Comparison of ENCODE assay signal across 13 cellular contexts in genomic region chr1:184299796-184300195, GRCh38.
"Had no signal": no experiment of that assay in that cellular context is flagged by ENCODE, and none has a peak within 500 bp of the region (broad histone marks: within the 10 kb centered on the region; RNA-seq: fewer than 3 reads in every experiment).

No MANE protein-coding gene starts in this region.

- H3K27me3 ChIP-seq: heart right ventricle, left lung, ovary, testis had no signal

- H3K36me3 Mint-ChIP-seq: activated naive CD8-positive, alpha-beta T cell treated with anti-CD3 and anti-CD28 coated beads for 36 hours had no signal

- H3K4me3 ChIP-seq: heart right ventricle, left lung, ovary, testis had no signal

- H3K4me1 Mint-ChIP-seq: activated CD4-positive, alpha-beta memory T cell treated with anti-CD3 and anti-CD28 coated beads, Interleukin-2, amount 10 ng/mL, durations not matched to agents 7 days and 5 days; activated CD4-positive, alpha-beta T cell treated with anti-CD3 and anti-CD28 coated beads for 36 hours; activated naive CD8-positive, alpha-beta T cell treated with anti-CD3 and anti-CD28 coated beads for 36 hours; stimulated activated naive CD8-positive, alpha-beta T cell treated with anti-CD3 and anti-CD28 coated beads, Interleukin-15, amount 100 ng/mL, for 72 hours had no signal

- H3K36me3 ChIP-seq: heart right ventricle, left lung, ovary, WERI-Rb-1 had no signal

- H3K27ac ChIP-seq: left lung, ovary, testis, WERI-Rb-1 had no signal

- H3K27ac Mint-ChIP-seq: activated CD4-positive, alpha-beta memory T cell treated with anti-CD3 and anti-CD28 coated beads, Interleukin-2, amount 10 ng/mL, durations not matched to agents 7 days and 5 days; activated CD4-positive, alpha-beta T cell treated with anti-CD3 and anti-CD28 coated beads for 36 hours; activated naive CD8-positive, alpha-beta T cell treated with anti-CD3 and anti-CD28 coated beads for 36 hours; stimulated activated naive CD8-positive, alpha-beta T cell treated with anti-CD3 and anti-CD28 coated beads, Interleukin-15, amount 100 ng/mL, for 72 hours had no signal

- H3K27me3 Mint-ChIP-seq: stimulated activated naive CD8-positive, alpha-beta T cell treated with anti-CD3 and anti-CD28 coated beads, Interleukin-15, amount 100 ng/mL, for 72 hours had no signal

- DNase-seq: activated CD4-positive, alpha-beta memory T cell treated with anti-CD3 and anti-CD28 coated beads, Interleukin-2, amount 10 ng/mL, durations not matched to agents 7 days and 5 days; activated CD4-positive, alpha-beta T cell treated with anti-CD3 and anti-CD28 coated beads for 36 hours; activated gamma-delta T cell treated with Interleukin-2 at 50 U/mL for 16 hours; activated naive CD8-positive, alpha-beta T cell treated with anti-CD3 and anti-CD28 coated beads for 36 hours; activated T-cell treated with anti-CD3 and anti-CD28 coated beads, Interleukin-2, amount 50 U/mL, for 72 hours; heart right ventricle; left lung; ovary; stimulated activated CD4-positive, alpha-beta T cell treated with anti-CD3 and anti-CD28 coated beads, Interleukin-4, amount 100 ng/mL, for 4 hours; stimulated activated naive CD8-positive, alpha-beta T cell treated with anti-CD3 and anti-CD28 coated beads, Interleukin-15, amount 100 ng/mL, for 72 hours; testis had no signal

- H3K9me3 ChIP-seq: ovary, testis had no signal

- H3K4me3 Mint-ChIP-seq: activated CD4-positive, alpha-beta memory T cell treated with anti-CD3 and anti-CD28 coated beads, Interleukin-2, amount 10 ng/mL, durations not matched to agents 7 days and 5 days; activated CD4-positive, alpha-beta T cell treated with anti-CD3 and anti-CD28 coated beads for 36 hours; activated naive CD8-positive, alpha-beta T cell treated with anti-CD3 and anti-CD28 coated beads for 36 hours; activated T-cell treated with anti-CD3 and anti-CD28 coated beads, Interleukin-2, amount 50 U/mL, for 72 hours; nephron; stimulated activated naive CD8-positive, alpha-beta T cell treated with anti-CD3 and anti-CD28 coated beads, Interleukin-15, amount 100 ng/mL, for 72 hours had no signal

- H3K9me3 Mint-ChIP-seq: activated CD4-positive, alpha-beta memory T cell treated with anti-CD3 and anti-CD28 coated beads, Interleukin-2, amount 10 ng/mL, durations not matched to agents 7 days and 5 days had no signal

- ATAC-seq: activated CD4-positive, alpha-beta T cell treated with anti-CD3 and anti-CD28 coated beads for 36 hours; activated T-cell treated with anti-CD3 and anti-CD28 coated beads, Interleukin-2, amount 50 U/mL, for 72 hours; heart right ventricle; left lung; stimulated activated naive CD8-positive, alpha-beta T cell treated with anti-CD3 and anti-CD28 coated beads, Interleukin-15, amount 100 ng/mL, for 72 hours had no signal
